ENCODE assay signal across 22 cellular contexts in the genomic region with DNA sequence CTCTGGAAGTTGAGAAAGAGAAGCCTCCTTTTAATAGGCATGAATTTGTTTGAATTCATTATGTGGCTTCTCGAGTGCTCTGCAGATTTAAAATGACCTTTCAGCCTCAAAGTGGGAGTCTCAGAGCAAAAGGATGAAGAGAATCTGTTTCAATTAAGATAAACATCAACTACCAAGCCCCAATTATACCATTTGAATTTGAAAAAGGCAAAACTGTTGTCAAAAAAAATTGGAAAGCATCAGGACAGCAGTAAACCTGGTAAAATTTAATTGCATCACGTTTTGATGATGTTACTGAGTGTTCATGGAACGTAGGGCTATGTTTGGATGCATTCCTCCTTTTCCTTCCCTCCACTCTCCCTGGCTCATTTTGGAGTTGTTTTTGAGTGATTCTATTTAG.
"Had no signal": no experiment of that assay in that cellular context is flagged by ENCODE, and none has a peak within 500 bp of the region (broad histone marks: within the 10 kb centered on the region; RNA-seq: fewer than 3 reads in every experiment).

No MANE protein-coding gene starts in this region.

- H3K36me3 Mint-ChIP-seq: stimulated activated effector memory CD8-positive, alpha-beta T cell treated with anti-CD3 and anti-CD28 coated beads, Interleukin-12 subunit alpha, Interleukin-12 subunit beta, amount 100 ng/mL, for 72 hours had no signal

- H3K9me3 ChIP-seq: ascending aorta, colonic mucosa, right lobe of liver, testis had no signal

- DNase-seq: activated CD4-positive, alpha-beta T cell treated with anti-CD3 and anti-CD28 coated beads, Interleukin-2, amount 10 ng/mL, durations not matched to agents 7 days and 5 days; activated CD8-positive, alpha-beta memory T cell treated with anti-CD3 and anti-CD28 coated beads, Interleukin-2, amount 50 U/mL, for 4 hours; activated CD8-positive, alpha-beta T cell treated with anti-CD3 and anti-CD28 coated beads, Interleukin-2, amount 10 ng/mL, durations not matched to agents 7 days and 5 days; activated effector memory CD4-positive, alpha-beta T cell treated with anti-CD3 and anti-CD28 coated beads, Interleukin-2, amount 50 U/mL, for 16 hours; activated naive CD4-positive, alpha-beta T cell treated with anti-CD3 and anti-CD28 coated beads, Interleukin-2, amount 50 U/mL, for 16 hours; activated T-cell treated with anti-CD3 and anti-CD28 coated beads, Interleukin-2, amount 50 U/mL, for 72 hours; colonic mucosa; endodermal cell; erythroblast; hippocampal formation; islet precursor cell; left colon; right lobe of liver; stimulated activated CD4-positive, alpha-beta T cell treated with anti-CD3 and anti-CD28 coated beads, Interleukin-4, amount 100 ng/mL, for 24 hours; T-helper 1 cell; T1000; testis had no signal

- H3K4me1 Mint-ChIP-seq: activated CD4-positive, alpha-beta T cell treated with anti-CD3 and anti-CD28 coated beads, Interleukin-2, amount 10 ng/mL, durations not matched to agents 7 days and 5 days; central memory CD8-positive, alpha-beta T cell; stimulated activated effector memory CD8-positive, alpha-beta T cell treated with anti-CD3 and anti-CD28 coated beads, Interleukin-12 subunit alpha, Interleukin-12 subunit beta, amount 100 ng/mL, for 72 hours had no signal

- H3K9me3 Mint-ChIP-seq: activated CD4-positive, alpha-beta T cell treated with anti-CD3 and anti-CD28 coated beads, Interleukin-2, amount 10 ng/mL, durations not matched to agents 7 days and 5 days; activated T-cell treated with anti-CD3 and anti-CD28 coated beads, Interleukin-2, amount 50 U/mL, for 72 hours; central memory CD8-positive, alpha-beta T cell; endodermal cell; stimulated activated effector memory CD8-positive, alpha-beta T cell treated with anti-CD3 and anti-CD28 coated beads, Interleukin-12 subunit alpha, Interleukin-12 subunit beta, amount 100 ng/mL, for 72 hours had no signal

- H3K4me1 ChIP-seq: ascending aorta, colonic mucosa, testis had no signal

- H3K27me3 ChIP-seq: ascending aorta, colonic mucosa, right lobe of liver, testis had no signal

- H3K36me3 ChIP-seq: ascending aorta, colonic mucosa, right lobe of liver had no signal

- H3K4me3 Mint-ChIP-seq: activated CD4-positive, alpha-beta T cell treated with anti-CD3 and anti-CD28 coated beads, Interleukin-2, amount 10 ng/mL, durations not matched to agents 7 days and 5 days; activated CD8-positive, alpha-beta T cell treated with anti-CD3 and anti-CD28 coated beads, Interleukin-2, amount 10 ng/mL, durations not matched to agents 7 days and 5 days; activated T-cell treated with anti-CD3 and anti-CD28 coated beads, Interleukin-2, amount 50 U/mL, for 72 hours; central memory CD8-positive, alpha-beta T cell; endodermal cell; neural crest cell; stimulated activated effector memory CD8-positive, alpha-beta T cell treated with anti-CD3 and anti-CD28 coated beads, Interleukin-12 subunit alpha, Interleukin-12 subunit beta, amount 100 ng/mL, for 72 hours had no signal

- H3K27ac Mint-ChIP-seq: activated CD4-positive, alpha-beta T cell treated with anti-CD3 and anti-CD28 coated beads, Interleukin-2, amount 10 ng/mL, durations not matched to agents 7 days and 5 days; activated CD8-positive, alpha-beta T cell treated with anti-CD3 and anti-CD28 coated beads, Interleukin-2, amount 10 ng/mL, durations not matched to agents 7 days and 5 days; activated T-cell treated with anti-CD3 and anti-CD28 coated beads, Interleukin-2, amount 50 U/mL, for 72 hours; endodermal cell; stimulated activated effector memory CD8-positive, alpha-beta T cell treated with anti-CD3 and anti-CD28 coated beads, Interleukin-12 subunit alpha, Interleukin-12 subunit beta, amount 100 ng/mL, for 72 hours had no signal

- H3K27ac ChIP-seq: ascending aorta, colonic mucosa, right lobe of liver, testis had no signal

- ATAC-seq: activated CD8-positive, alpha-beta T cell treated with anti-CD3 and anti-CD28 coated beads, Interleukin-2, amount 10 ng/mL, durations not matched to agents 7 days and 5 days; activated T-cell treated with anti-CD3 and anti-CD28 coated beads, Interleukin-2, amount 50 U/mL, for 72 hours; left colon; right lobe of liver; stimulated activated effector memory CD8-positive, alpha-beta T cell treated with anti-CD3 and anti-CD28 coated beads, Interleukin-12 subunit alpha, Interleukin-12 subunit beta, amount 100 ng/mL, for 72 hours had no signal

- H3K4me3 ChIP-seq: ascending aorta, colonic mucosa, lung, right lobe of liver, testis had no signal
